ENCODE assay signal across 10 cellular contexts in the genomic region with DNA sequence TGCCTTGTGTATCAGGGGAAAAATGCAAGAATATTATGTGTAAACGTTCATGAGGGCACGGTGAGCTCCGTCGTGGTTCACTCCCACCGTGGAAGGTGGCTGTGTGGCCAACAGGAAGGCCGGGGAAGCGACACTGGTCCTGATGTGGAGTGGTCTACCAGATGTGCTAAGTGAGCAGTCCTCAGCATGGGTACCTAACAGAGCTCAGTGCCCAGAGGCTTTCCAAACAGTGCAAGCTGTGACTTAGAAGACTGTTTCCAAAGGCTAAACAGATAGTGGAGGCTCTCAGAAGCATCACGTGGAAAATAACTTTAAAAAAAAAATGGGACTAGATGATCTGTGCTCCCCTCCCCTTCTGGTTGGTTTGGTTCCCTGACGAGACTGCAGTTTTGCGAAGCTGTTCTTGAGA.
A peak's percentile ranks its signal among the peaks of the same experiment; 100 is the strongest.
DNase-seq lines count a peak whose midpoint lies in the region; ATAC-seq and TF ChIP-seq lines count a peak whose summit lies in the region.
"Had no signal": no experiment of that assay in that cellular context is flagged by ENCODE, and none has a peak within 500 bp of the region (broad histone marks: within the 10 kb centered on the region; RNA-seq: fewer than 3 reads in every experiment).

No MANE protein-coding gene starts in this region.

- H3K36me3 Mint-ChIP-seq in CD8-positive, alpha-beta T cell = peaks cover 36% of the 10 kb centered on the region
- peaks cover 11 to 22% (median 12%) of the 10 kb centered on the region in 3 donors for H3K36me3 Mint-ChIP-seq in immature natural killer cell

- DNase-seq in CD8-positive, alpha-beta T cell = no peak
- DNase-seq in RWPE2 (ENCODE audit: low spot score) (no peak), posterior vena cava (ENCODE audit: low spot score) (peak; percentile 18), HuH-7 (ENCODE audit: low spot score) (no peak), immature natural killer cell (no peak), GDM1 (lab: John Stamatoyannopoulos, UW) (no peak), Ammon's horn (ENCODE audit: low spot score) (no peak)
- DNase-seq in effector memory CD4-positive, alpha-beta T cell = no peak
- DNase-seq: DMS153, midbrain had no signal

- POLR2A ChIA-PET in CD8-positive, alpha-beta T cell (lab: Charles Lee) = interaction anchor here (1.3 to 1.4 kb wide), 3 partner anchors 12 to 41 kb away, joined by 3 to 7 read pairs (median 6); no protein-coding TSS in a partner anchor

- no peaks in the 10 kb centered on the region for H3K27me3 ChIP-seq in CD8-positive, alpha-beta T cell (ENCODE audit: insufficient read depth, low read length)
- no peaks in the 10 kb centered on the region for H3K27me3 ChIP-seq in RWPE2 (ENCODE audit: insufficient read depth, poor library complexity, severe bottlenecking)
- no peaks in the 10 kb centered on the region for H3K27me3 ChIP-seq in effector memory CD4-positive, alpha-beta T cell (replicated peaks; ENCODE audit: control insufficient read depth, insufficient read depth, low read length, poor library complexity, severe bottlenecking)

- H3K4me1 ChIP-seq in CD8-positive, alpha-beta T cell (ENCODE audit: insufficient read depth, low read length) = peaks cover 56% of the 10 kb centered on the region
- peaks cover 58% of the 10 kb centered on the region for H3K4me1 ChIP-seq in RWPE2 (ENCODE audit: insufficient read depth, poor library complexity, severe bottlenecking)
- H3K4me1 ChIP-seq in effector memory CD4-positive, alpha-beta T cell (ENCODE audit: control insufficient read depth, insufficient read depth, low read length, poor library complexity, severe bottlenecking) = peaks cover 45% of the 10 kb centered on the region

- no peak for TF ChIP-seq CTCF in CD8-positive, alpha-beta T cell (IDR thresholded peaks at IDR 0.05)
- no peak for TF ChIP-seq CTCF in RWPE2 (IDR thresholded peaks at IDR 0.05; ENCODE audit: poor library complexity, severe bottlenecking)

- peak overlapping the region; percentile 97 for H3K27ac Mint-ChIP-seq in CD8-positive, alpha-beta T cell
- H3K27ac Mint-ChIP-seq in immature natural killer cell = no peak overlapping the region

- no peaks in the 10 kb centered on the region for H3K9me3 ChIP-seq in CD8-positive, alpha-beta T cell (ENCODE audit: low read length)
- no peaks in the 10 kb centered on the region for H3K9me3 ChIP-seq in RWPE2 (ENCODE audit: severe bottlenecking)
- no peaks in the 10 kb centered on the region for H3K9me3 ChIP-seq in effector memory CD4-positive, alpha-beta T cell (ENCODE audit: control insufficient read depth, low read length)

- peak overlapping the region; percentile 50 for H3K4me3 Mint-ChIP-seq in CD8-positive, alpha-beta T cell
- no peak overlapping the region for H3K4me3 Mint-ChIP-seq in immature natural killer cell

- H3K9me3 Mint-ChIP-seq in CD8-positive, alpha-beta T cell = peaks cover 2% of the 10 kb centered on the region
- no peaks in the 10 kb centered on the region for H3K9me3 Mint-ChIP-seq in immature natural killer cell

- H3K27me3 Mint-ChIP-seq in CD8-positive, alpha-beta T cell (ENCODE audit: low read depth) = no peaks in the 10 kb centered on the region
- H3K27me3 Mint-ChIP-seq in immature natural killer cell (ENCODE audit: low read depth in 3 of 3) = peaks cover 0 to 3% (median 2%) of the 10 kb centered on the region in 3 donors

- H3K4me1 Mint-ChIP-seq in CD8-positive, alpha-beta T cell (ENCODE audit: low read depth) = peaks cover 66% of the 10 kb centered on the region
- peaks cover 33 to 41% of the 10 kb centered on the region in 2 donors for H3K4me1 Mint-ChIP-seq in immature natural killer cell

- intact Hi-C loops in CD8-positive, alpha-beta T cell (cut with DNase I, micrococcal nuclease) = loop anchor here (5.0 kb wide), 3 partner anchors 35 to 55 kb away; no protein-coding TSS in a partner anchor
- intact Hi-C loops in posterior vena cava (cut with DNase I) = no loop called here

- peak; percentile 10 for ATAC-seq in CD8-positive, alpha-beta T cell
- no peak for ATAC-seq in RWPE2 (ENCODE audit: low read depth)

- peaks cover 6% of the 10 kb centered on the region for H3K36me3 ChIP-seq in CD8-positive, alpha-beta T cell (ENCODE audit: insufficient read depth, low read length)
- H3K36me3 ChIP-seq in RWPE2 (ENCODE audit: low read depth) = 0 out of 2 replicates have a peak, but pooled peaks cover 10% of the 10 kb centered on the region
- H3K36me3 ChIP-seq in effector memory CD4-positive, alpha-beta T cell (ENCODE audit: control insufficient read depth, insufficient read depth, low read length) = no peaks in the 10 kb centered on the region

- H3K4me3 ChIP-seq in CD8-positive, alpha-beta T cell (ENCODE audit: low read depth, low read length) = no peak overlapping the region
- no peak overlapping the region for H3K4me3 ChIP-seq in RWPE2 (ENCODE audit: severe bottlenecking)
- no peak overlapping the region for H3K4me3 ChIP-seq in effector memory CD4-positive, alpha-beta T cell (ENCODE audit: insufficient read depth, low read depth, low read length, poor library complexity, severe bottlenecking)

- peak overlapping the region; percentile 13 for H3K27ac ChIP-seq in CD8-positive, alpha-beta T cell (ENCODE audit: low read depth, low read length)
- H3K27ac ChIP-seq in RWPE2 (ENCODE audit: poor library complexity, severe bottlenecking) = peak overlapping the region; percentile 63
- H3K27ac ChIP-seq in effector memory CD4-positive, alpha-beta T cell (ENCODE audit: insufficient read depth, low read length, poor library complexity, severe bottlenecking) = peak overlapping the region; percentile 67

- CTCF ChIA-PET in CD8-positive, alpha-beta T cell (lab: Charles Lee) = interaction anchor here (0.6 to 2.0 kb wide), 5 partner anchors 9 to 107 kb away, joined by 3 to 6 read pairs (median 4); no protein-coding TSS in a partner anchor

Comparison
In these comparisons a context has a peak if more than half of its experiments do, and no peak if none do; other contexts are left out.
1. H3K27ac ChIP-seq: peak in every context shown above with its lines; median percentile 67 in effector memory CD4-positive, alpha-beta T cell; 63 in RWPE2; 13 in CD8-positive, alpha-beta T cell.
2. intact Hi-C loops: an anchor here in CD8-positive, alpha-beta T cell (5.0 kb wide); none called in posterior vena cava.